ENCODE assay signal across 8 cellular contexts in the genomic region with DNA sequence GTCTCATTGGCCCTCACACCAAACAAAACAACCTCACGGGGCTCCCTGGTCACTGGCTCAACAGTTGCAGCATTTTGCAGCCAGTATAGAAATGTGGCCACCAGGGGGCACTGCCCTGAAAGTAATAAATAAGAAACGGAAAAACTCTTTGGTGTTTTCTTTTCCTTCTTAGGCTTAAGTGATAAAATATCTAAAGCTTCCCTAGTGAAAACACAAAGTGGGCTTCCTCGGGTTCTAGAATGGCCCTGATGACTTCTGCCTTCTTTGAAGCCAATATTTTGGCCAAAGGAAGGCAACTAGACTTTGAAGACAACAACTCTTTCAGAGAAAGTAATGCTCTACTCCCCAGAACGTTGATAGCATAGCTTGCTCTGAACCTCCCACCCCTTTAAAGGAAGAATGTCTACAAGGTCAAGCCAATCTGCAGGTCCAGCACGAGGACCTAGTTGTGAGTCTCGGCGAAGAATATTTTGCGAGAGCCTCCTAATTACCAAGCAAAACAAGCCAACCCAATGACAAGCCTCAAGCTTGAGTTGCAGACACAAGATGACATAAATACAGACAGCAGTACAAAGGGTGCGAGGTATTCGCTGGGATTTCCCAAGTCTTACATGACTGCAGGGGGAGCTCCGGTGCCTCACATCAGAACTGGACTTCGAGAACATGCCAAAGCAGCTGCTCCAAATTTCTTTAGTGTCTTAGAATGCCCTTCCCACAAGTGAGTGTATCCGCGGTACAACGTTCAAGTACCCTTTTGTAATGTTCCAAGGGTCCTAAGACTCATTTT. TPM values are rescaled to one million over a fixed set of nuclear protein-coding genes. Genes with fewer than 3 reads are reported as not detected.
DNase-seq lines count a peak whose midpoint lies in the region; ATAC-seq and TF ChIP-seq lines count a peak whose summit lies in the region.

No MANE protein-coding gene starts in this region.

- peak; percentile 86 for DNase-seq in BE2C
- peak; percentile 46 for DNase-seq in NCI-H446 treated with DMSO at 0.1 percent for 48 hours (lab: John Stamatoyannopoulos, UW)
- peak; percentile 85 for DNase-seq in activated CD4-positive, alpha-beta T cell treated with anti-CD3 and anti-CD28 coated beads for 48 hours
- DNase-seq in dedifferentiated amniotic fluid mesenchymal stem cell (ENCODE audit: extremely low spot score), result peak; percentile 91
- peak in 1 of 2 donors; percentile 79 for DNase-seq in left lung
- DNase-seq in stimulated activated CD4-positive, alpha-beta T cell treated with anti-CD3 and anti-CD28 coated beads, Interleukin-2, amount 100 ng/mL, for 48 hours, result peak; percentile 76 to 77

- intact Hi-C loops in left lung (cut with DNase I), result no loop called here

- H3K4me3 ChIP-seq in BE2C (ENCODE audit: low read depth, low read length) (peak overlapping the region; percentile 92), left lung (peak overlapping the region; percentile 8 to 91)

- ATAC-seq in GM21529 (IDR thresholded peaks at IDR 0.05; ENCODE audit: unreplicated experiment) (peak; percentile 25), left lung (peak; percentile 48), GM18505 (IDR thresholded peaks at IDR 0.05; ENCODE audit: unreplicated experiment) (no peak)

- TF ChIP-seq CTCF in BE2C (IDR thresholded peaks at IDR 0.05; ENCODE audit: low read depth, low read length) (peak; percentile 84), left lung (IDR thresholded peaks at IDR 0.05) (peak; percentile 77 to 90)

- peak overlapping the region; percentile 70 to 74 for H3K27ac ChIP-seq in left lung

- TF ChIP-seq POLR2A in GM18505 (IDR thresholded peaks at IDR 0.05; ENCODE audit: borderline replicate concordance, extremely low read depth, insufficient read depth, insufficient read length), result no peak

- no peaks in the 10 kb centered on the region for H3K27me3 ChIP-seq in BE2C
- no peaks in the 10 kb centered on the region for H3K27me3 ChIP-seq in left lung

- H3K4me1 ChIP-seq in BE2C (peaks cover 3% of the 10 kb centered on the region; the same call in 1 of the 2 replicates), left lung (peaks cover 22 to 78% of the 10 kb centered on the region in 2 donors)

- H3K9me3 ChIP-seq in BE2C (no peaks in the 10 kb centered on the region), left lung (no peaks in the 10 kb centered on the region)

- peaks cover 6% of the 10 kb centered on the region for H3K36me3 ChIP-seq in BE2C
- H3K36me3 ChIP-seq in left lung, result no peaks in the 10 kb centered on the region

RNA-seq across cellular contexts. Expression of gene ITPK1, which starts 2.6 kb away (rescaled TPM):
- polyA plus RNA-seq in BE2C (2012; ENCODE audit: insufficient read depth, insufficient read length, low read depth), result 68.1 TPM
- total RNA-seq in left lung, result 100 to 1,000 TPM in 1 of 2 donors, 10 to 100 TPM in 1; 65.6 to 108 TPM
